In the genomic region with DNA sequence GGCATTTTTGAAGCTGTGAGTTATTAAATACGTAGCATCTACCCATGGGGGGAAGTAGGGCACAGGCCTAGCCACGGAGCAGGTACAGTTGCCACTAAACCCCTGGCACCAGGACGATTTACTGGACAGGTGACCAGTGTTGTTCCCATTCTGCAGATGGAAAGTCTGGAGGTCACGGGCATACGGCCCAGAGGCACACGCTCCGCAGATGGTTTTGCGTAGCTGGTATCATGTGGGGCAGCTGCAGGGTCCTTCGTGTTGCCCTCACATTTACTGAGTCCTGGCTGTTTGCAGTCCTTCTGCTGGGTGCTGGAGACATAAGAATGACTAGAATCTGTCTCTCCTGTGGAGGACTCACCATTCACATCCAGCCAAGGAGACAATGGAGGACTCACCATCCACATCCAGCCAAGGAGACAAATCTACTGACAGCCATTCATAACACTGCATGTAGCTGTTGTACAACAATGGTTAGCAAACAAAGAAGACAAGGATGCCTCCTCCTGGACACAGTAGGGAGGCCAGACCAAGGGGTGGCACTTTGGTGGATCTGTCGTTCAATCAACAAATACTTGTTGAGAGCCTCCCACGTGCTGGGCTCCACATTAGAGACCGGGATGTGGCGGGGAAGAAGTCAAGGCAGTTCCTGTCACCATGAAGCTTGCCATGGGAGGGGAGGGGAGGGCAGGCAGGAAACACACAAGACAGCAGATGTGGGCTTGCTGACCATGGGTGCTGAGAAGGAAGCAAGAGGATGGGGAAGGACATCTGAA, we compare ENCODE assay signal across 14 cellular contexts. TPM values are rescaled to one million over a fixed set of nuclear protein-coding genes. Genes with fewer than 3 reads are reported as not detected.
DNase-seq lines count a peak whose midpoint lies in the region; ATAC-seq and TF ChIP-seq lines count a peak whose summit lies in the region.
"Had no signal": no experiment of that assay in that cellular context is flagged by ENCODE, and none has a peak within 500 bp of the region (broad histone marks: within the 10 kb centered on the region; RNA-seq: fewer than 3 reads in every experiment).

No MANE protein-coding gene starts in this region.

- peaks cover 3% of the 10 kb centered on the region for H3K4me1 ChIP-seq in endodermal cell (ENCODE audit: control insufficient read depth, insufficient read depth, low read length)

- DNase-seq in AG10803 (ENCODE audit: low read depth) (no peak), HFF-Myc (ENCODE audit: extremely low read depth, low read depth) (no peak), endodermal cell (peak; percentile 69), sciatic nerve (ENCODE audit: low spot score) (peak; percentile 49), NCI-H2029 (lab: John Stamatoyannopoulos, UW) (no peak), NOMO-1 treated with dmso at 0.1 percent for 144 hours (lab: John Stamatoyannopoulos, UW; ENCODE audit: unreplicated experiment) (no peak)
- no peak for DNase-seq in activated T-cell treated with anti-CD3 and anti-CD28 coated beads, Interleukin-2, amount 50 U/mL, for 48 hours
- DNase-seq: CD4-positive, CD25-positive, alpha-beta regulatory T cell; NCI-H1105 treated with DMSO at 0.1 percent for 48 hours; NCI-H187; NCI-H774; SHP77 had no signal

- no peaks in the 10 kb centered on the region for H3K36me3 Mint-ChIP-seq in endodermal cell (ENCODE audit: low read depth)
- H3K36me3 Mint-ChIP-seq: CD4-positive, CD25-positive, alpha-beta regulatory T cell had no signal

- H3K27me3 ChIP-seq in endodermal cell (ENCODE audit: control insufficient read depth, insufficient read depth, low read length, poor library complexity, severe bottlenecking): no peaks in the 10 kb centered on the region
- H3K27me3 ChIP-seq: Peyer's patch had no signal

- no peaks in the 10 kb centered on the region for H3K27me3 Mint-ChIP-seq in endodermal cell (ENCODE audit: insufficient read depth)

- no peak overlapping the region for H3K27ac ChIP-seq in endodermal cell (ENCODE audit: low read depth, low read length)
- H3K27ac ChIP-seq: Peyer's patch had no signal

- no peak overlapping the region for H3K27ac Mint-ChIP-seq in endodermal cell
- H3K27ac Mint-ChIP-seq: CD4-positive, CD25-positive, alpha-beta regulatory T cell had no signal

- TF ChIP-seq CTCF in AG10803 (conservative IDR thresholded peaks at IDR 0.05; ENCODE audit: low read length) (peak; percentile 33), HFF-Myc (IDR thresholded peaks at IDR 0.05; ENCODE audit: low read depth, low read length, missing control alignments) (peak; percentile 4), endodermal cell (conservative IDR thresholded peaks at IDR 0.05) (no peak)

- intact Hi-C loops in sciatic nerve (cut with DNase I): no loop called here

- H3K4me3 ChIP-seq in AG10803 (ENCODE audit: low read length) (no peak overlapping the region), HFF-Myc (replicated peaks; ENCODE audit: low read depth, low read length) (no peak overlapping the region), endodermal cell (ENCODE audit: low read length) (no peak overlapping the region)
- H3K4me3 ChIP-seq: GM12878, Peyer's patch had no signal

- H3K9me3 ChIP-seq in endodermal cell (ENCODE audit: control insufficient read depth, low read length): no peaks in the 10 kb centered on the region
- H3K9me3 ChIP-seq: Peyer's patch had no signal

- no peak overlapping the region for H3K9ac ChIP-seq in endodermal cell (ENCODE audit: extremely low read depth, low read length, poor library complexity, severe bottlenecking)

- 87 to 95% methylated on average over 9 to 13 of the region's 13 CpGs for WGBS in endodermal cell (ENCODE audit: insufficient coverage in 1 of 2, insufficient read length in 1 of 2), 2 experiments

- H3K4me3 Mint-ChIP-seq in endodermal cell: no peak overlapping the region
- H3K4me3 Mint-ChIP-seq: CD4-positive, CD25-positive, alpha-beta regulatory T cell had no signal

- no peaks in the 10 kb centered on the region for H3K36me3 ChIP-seq in endodermal cell (ENCODE audit: control insufficient read depth, insufficient read depth, low read length)
- H3K36me3 ChIP-seq: Peyer's patch had no signal

- H3K9me3 Mint-ChIP-seq in endodermal cell: peaks cover 1% of the 10 kb centered on the region

- no peak for ATAC-seq in sciatic nerve
- ATAC-seq: GM12878 had no signal

- peaks cover 7% of the 10 kb centered on the region for H3K4me1 Mint-ChIP-seq in endodermal cell
- H3K4me1 Mint-ChIP-seq: CD4-positive, CD25-positive, alpha-beta regulatory T cell had no signal

RNA-seq across cellular contexts. Expression of gene TWIST2, which starts 24.9 kb away (rescaled TPM):
- total RNA-seq in endodermal cell (1 to 10 TPM in 1 of 2 donors, not detected in 1; 1.9 TPM), sciatic nerve (13.6 TPM)
- polyA plus RNA-seq in endodermal cell (2013, experiment 1 of 2): 1.3 TPM
- polyA plus RNA-seq in endodermal cell (2013, experiment 2 of 2): 0.83 TPM
- total RNA-seq: CD4-positive, CD25-positive, alpha-beta regulatory T cell; GM12878 had no signal
- polyA plus RNA-seq: CD4-positive, CD25-positive, alpha-beta regulatory T cell; GM12878 had no signal

Comparison
In these comparisons a context has a peak if more than half of its experiments do, and no peak if none do; other contexts are left out.
1. DNase-seq: peak in endodermal cell (single experiment) and sciatic nerve (single experiment); none in AG10803 (single experiment), HFF-Myc (single experiment), activated T-cell treated with anti-CD3 and anti-CD28 coated beads, Interleukin-2, amount 50 U/mL, for 48 hours (0 of 2), NCI-H2029 (single experiment) and NOMO-1 treated with dmso at 0.1 percent for 144 hours (single experiment).